Comparison of ENCODE assay signal across 14 cellular contexts in the genomic region with DNA sequence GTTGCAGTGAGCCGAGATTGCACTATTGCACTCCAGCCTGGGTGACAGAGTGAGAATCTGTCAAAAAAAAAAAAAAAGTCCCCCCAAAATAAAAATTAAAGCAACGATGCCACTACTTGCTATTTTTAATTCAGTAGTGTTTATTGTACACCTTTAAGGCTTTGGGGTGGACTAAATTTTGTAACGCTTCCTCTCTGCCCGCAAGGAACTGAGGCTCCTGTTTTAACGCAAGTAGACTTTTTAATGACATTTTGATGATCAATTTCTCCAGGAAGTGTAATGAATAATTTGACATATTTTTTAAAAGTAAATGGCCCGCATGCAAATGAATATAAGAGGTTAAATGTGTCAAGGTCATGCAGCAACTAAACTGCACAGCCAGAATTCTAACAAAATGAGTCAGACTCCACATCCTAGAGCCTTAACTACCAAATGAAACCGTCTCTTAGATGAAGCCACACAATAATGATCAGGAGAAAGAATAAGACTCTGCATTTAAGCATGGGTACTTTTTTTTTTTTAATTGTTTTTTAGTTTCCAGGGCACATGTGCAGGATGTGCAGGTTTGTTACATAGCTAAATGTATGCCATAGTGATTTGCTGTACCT.
"Had no signal": no experiment of that assay in that cellular context is flagged by ENCODE, and none has a peak within 500 bp of the region (broad histone marks: within the 10 kb centered on the region; RNA-seq: fewer than 3 reads in every experiment).

No MANE protein-coding gene starts in this region.

- H3K4me1 ChIP-seq: adrenal gland, heart left ventricle, psoas muscle, testis had no signal

- H3K4me3 Mint-ChIP-seq: activated B cell treated with CpG ODN at 0.5 μM for 24 hours, brain, memory B cell had no signal

- H3K27me3 ChIP-seq: adrenal gland, dorsolateral prefrontal cortex, heart left ventricle, left lung, testis had no signal

- H3K9me3 Mint-ChIP-seq: activated B cell treated with CpG ODN at 0.5 μM for 24 hours, brain, memory B cell had no signal

- H3K4me3 ChIP-seq: adrenal gland, dorsolateral prefrontal cortex, heart left ventricle, left lung, psoas muscle, testis had no signal

- H3K27ac Mint-ChIP-seq: activated B cell treated with CpG ODN at 0.5 μM for 24 hours, brain, memory B cell had no signal

- H3K36me3 ChIP-seq: adrenal gland had no signal

- ATAC-seq: heart left ventricle, left lung, psoas muscle, sciatic nerve had no signal

- H3K27me3 Mint-ChIP-seq: activated B cell treated with CpG ODN at 0.5 μM for 24 hours, brain had no signal

- H3K4me1 Mint-ChIP-seq: activated B cell treated with CpG ODN at 0.5 μM for 24 hours, brain, memory B cell had no signal

- DNase-seq: activated B cell treated with CpG ODN at 0.5 μM for 24 hours; activated CD4-positive, alpha-beta T cell treated with anti-CD3 and anti-CD28 coated beads, Interleukin-2, amount 50 U/mL, for 4 hours; activated naive CD4-positive, alpha-beta T cell treated with anti-CD3 and anti-CD28 coated beads, Interleukin-2, amount 50 U/mL, for 16 hours; adrenal gland; dorsolateral prefrontal cortex; foreskin melanocyte; heart left ventricle; left lung; psoas muscle; stimulated activated naive CD4-positive, alpha-beta T cell treated with Interleukin-2 at 50 U/mL for 16 hours; testis had no signal

- H3K36me3 Mint-ChIP-seq: memory B cell had no signal

- H3K9me3 ChIP-seq: adrenal gland, heart left ventricle, psoas muscle, testis had no signal

- H3K27ac ChIP-seq: adrenal gland, heart left ventricle, left lung, psoas muscle, testis had no signal
